ENCODE assay signal across 1 cellular context in genomic region chr11:36109850-36110606, GRCh38.
A peak's percentile ranks its signal among the peaks of the same experiment; 100 is the strongest.
TF ChIP-seq lines count a peak whose summit lies in the region.

No MANE protein-coding gene starts in this region.

TF ChIP-seq in H1, 55 proteins besides CTCF, POLR2A, EP300 and RAD21:
- TF ChIP-seq GABPA (IDR thresholded peaks at IDR 0.05; ENCODE audit: borderline replicate concordance, insufficient read depth, low read length) (no peak), TEAD4 (IDR thresholded peaks at IDR 0.05; ENCODE audit: low read depth, low read length) (peak; percentile 56; the same call in 1 of the 2 replicates), HDAC2 (IDR thresholded peaks at IDR 0.05; ENCODE audit: borderline replicate concordance in 1 of 2, low read depth in 2 of 2, low read length in 2 of 2) (0 out of 4 replicates have a peak, but pooled peaks of 1 of the 2 experiments have one; percentile 50), YY1 (IDR thresholded peaks at IDR 0.05; ENCODE audit: low read depth, low read length) (no peak; the same call in 1 of the 2 replicates), RNF2 (IDR thresholded peaks at IDR 0.05; ENCODE audit: borderline replicate concordance, low read depth, low read length, missing control alignments, poor library complexity, severe bottlenecking) (no peak), RFX5 (IDR thresholded peaks at IDR 0.05; ENCODE audit: borderline replicate concordance, low read depth, low read length) (no peak), SRF (IDR thresholded peaks at IDR 0.05; ENCODE audit: low read depth, low read length) (no peak), EZH2 (IDR thresholded peaks at IDR 0.05; ENCODE audit: low read depth, low read length, severe bottlenecking) (no peak), PHF8 (conservative IDR thresholded peaks at IDR 0.05; ENCODE audit: low read depth, low read length) (no peak), SUZ12 (IDR thresholded peaks at IDR 0.05; ENCODE audit: low read length) (no peak), CHD1 (IDR thresholded peaks at IDR 0.05; ENCODE audit: low read depth, low read length) (no peak), FOSL1 (IDR thresholded peaks at IDR 0.05; ENCODE audit: insufficient read depth, low read depth, low read length) (no peak), BRCA1 (IDR thresholded peaks at IDR 0.05; ENCODE audit: low read depth, low read length) (no peak), USF2 (IDR thresholded peaks at IDR 0.05; ENCODE audit: low read length) (no peak), MAFK (IDR thresholded peaks at IDR 0.05; ENCODE audit: low read depth, low read length) (peak; percentile 88), ATF2 (IDR thresholded peaks at IDR 0.05; ENCODE audit: low read length) (peak; percentile 89), ZNF274 (IDR thresholded peaks at IDR 0.05; ENCODE audit: borderline replicate concordance, extremely low read depth, low read length) (no peak), NANOG (IDR thresholded peaks at IDR 0.05; ENCODE audit: insufficient read depth, low read depth, low read length, poor library complexity, severe bottlenecking) (peak; percentile 94), CBX5 (IDR thresholded peaks at IDR 0.05; ENCODE audit: low read depth, low read length) (no peak), TAF7 (optimal IDR thresholded peaks at IDR 0.05; ENCODE audit: borderline replicate concordance, low read depth, low read length) (peak; percentile 74), ATF3 (IDR thresholded peaks at IDR 0.05; ENCODE audit: insufficient read depth, low read depth, low read length) (no peak), CBX8 (IDR thresholded peaks at IDR 0.05; ENCODE audit: borderline replicate concordance, low read depth, low read length) (no peak), EGR1 (IDR thresholded peaks at IDR 0.05; ENCODE audit: borderline replicate concordance, low read depth, low read length) (no peak), SIRT6 (IDR thresholded peaks at IDR 0.05; ENCODE audit: low read length) (no peak), JUN (IDR thresholded peaks at IDR 0.05; ENCODE audit: low read depth, low read length) (no peak; the same call in 1 of the 2 replicates), TAF1 (IDR thresholded peaks at IDR 0.05; ENCODE audit: low read depth, low read length) (peak; percentile 75; the same call in 1 of the 2 replicates), CHD7 (IDR thresholded peaks at IDR 0.05; ENCODE audit: insufficient replicate concordance, low read length) (peak; percentile 88), TCF12 (IDR thresholded peaks at IDR 0.05; ENCODE audit: low read depth, low read length) (peak; percentile 97), RXRA (IDR thresholded peaks at IDR 0.05; ENCODE audit: insufficient read depth, low read depth, low read length) (no peak), POU5F1 (IDR thresholded peaks at IDR 0.05; ENCODE audit: low read depth, low read length) (peak; percentile 98), CEBPB (IDR thresholded peaks at IDR 0.05; ENCODE audit: low read depth, low read length) (no peak), CREB1 (IDR thresholded peaks at IDR 0.05) (no peak), RBBP5 (IDR thresholded peaks at IDR 0.05; ENCODE audit: borderline replicate concordance, low read depth, low read length) (peak; percentile 82; the same call in 1 of the 2 replicates), SP4 (IDR thresholded peaks at IDR 0.05; ENCODE audit: low read length) (no peak), SP1 (IDR thresholded peaks at IDR 0.05; ENCODE audit: low read depth, low read length) (no peak; the same call in 1 of the 2 replicates), SAP30 (IDR thresholded peaks at IDR 0.05; ENCODE audit: insufficient read depth, insufficient replicate concordance, low read length) (no peak), KDM4A (IDR thresholded peaks at IDR 0.05; ENCODE audit: low read depth, low read length, severe bottlenecking) (no peak), TBP (IDR thresholded peaks at IDR 0.05; ENCODE audit: low read depth, low read length) (peak; percentile 71), SIN3A (conservative IDR thresholded peaks at IDR 0.05 in 1 of 2, IDR thresholded peaks at IDR 0.05 in 1 of 2; ENCODE audit: low read depth in 1 of 2, low read length in 2 of 2) (peak in 1 of 2 experiments; percentile 70; a peak in 2 of 4 replicates), JUND (IDR thresholded peaks at IDR 0.05; ENCODE audit: low read length) (no peak), POLR2AphosphoS5 (IDR thresholded peaks at IDR 0.05; ENCODE audit: low read depth, low read length) (peak; percentile 76), ASH2L (IDR thresholded peaks at IDR 0.05; ENCODE audit: low read length) (peak; percentile 75), HDAC6 (IDR thresholded peaks at IDR 0.05; ENCODE audit: low read depth, low read length) (no peak), BACH1 (IDR thresholded peaks at IDR 0.05; ENCODE audit: low read length) (peak; percentile 61; the same call in 1 of the 2 replicates), NRF1 (IDR thresholded peaks at IDR 0.05; ENCODE audit: low read depth, low read length) (no peak), CHD2 (IDR thresholded peaks at IDR 0.05; ENCODE audit: low read length) (0 out of 2 replicates have a peak, but pooled peaks have one; percentile 4), KDM5A (IDR thresholded peaks at IDR 0.05; ENCODE audit: low read length) (no peak), MAX (IDR thresholded peaks at IDR 0.05) (no peak; the same call in 1 of the 2 replicates), KDM1A (IDR thresholded peaks at IDR 0.05; ENCODE audit: borderline replicate concordance, low read length) (no peak), E2F6 (IDR thresholded peaks at IDR 0.05) (no peak)
